In the genomic region with DNA sequence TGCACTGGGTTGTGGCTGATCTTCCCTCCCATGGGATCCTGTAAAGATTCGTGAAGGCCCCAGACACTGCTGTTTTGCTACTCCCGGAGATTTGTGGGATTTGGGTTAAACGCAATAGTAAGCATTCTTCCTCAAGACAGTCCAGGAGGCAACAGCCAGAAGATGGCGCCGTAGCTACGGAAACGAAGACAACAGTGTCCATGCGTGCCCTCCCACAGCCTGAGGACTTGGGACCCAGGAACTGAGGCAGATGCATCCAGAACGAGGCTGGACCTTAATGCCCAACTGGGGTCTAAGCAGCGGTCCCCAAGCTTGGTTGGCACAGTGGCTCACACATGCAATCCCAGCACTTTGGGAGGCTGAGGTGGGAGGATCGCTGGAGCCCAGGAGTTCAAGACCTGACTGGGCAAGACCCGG, we compare ENCODE assay signal across 1 cellular context.
A peak's percentile ranks its signal among the peaks of the same experiment; 100 is the strongest.
TF ChIP-seq lines count a peak whose summit lies in the region.

No MANE protein-coding gene starts in this region.

TF ChIP-seq in HepG2, 621 proteins besides CTCF, POLR2A, EP300 and RAD21 (continued from another document and continues in another):
- TF ChIP-seq ZNF451 (CRISPR knock-in tag; IDR thresholded peaks at IDR 0.05): no peak
- TF ChIP-seq ZNF83 (CRISPR knock-in tag; IDR thresholded peaks at IDR 0.05; ENCODE audit: borderline replicate concordance): no peak
- TF ChIP-seq ZBTB8A (CRISPR knock-in tag; IDR thresholded peaks at IDR 0.05; ENCODE audit: borderline replicate concordance, low read depth): no peak
- TF ChIP-seq, protein P1, sequence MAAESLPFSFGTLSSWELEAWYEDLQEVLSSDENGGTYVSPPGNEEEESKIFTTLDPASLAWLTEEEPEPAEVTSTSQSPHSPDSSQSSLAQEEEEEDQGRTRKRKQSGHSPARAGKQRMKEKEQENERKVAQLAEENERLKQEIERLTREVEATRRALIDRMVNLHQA (CRISPR knock-in tag; IDR thresholded peaks at IDR 0.05): no peak
- no peak for TF ChIP-seq ZNF256 (CRISPR knock-in tag; conservative IDR thresholded peaks at IDR 0.05)
- no peak for TF ChIP-seq ZNF160 (CRISPR knock-in tag; IDR thresholded peaks at IDR 0.05)
- no peak for TF ChIP-seq ZNF619 (CRISPR knock-in tag; IDR thresholded peaks at IDR 0.05)
- TF ChIP-seq, protein P2, sequence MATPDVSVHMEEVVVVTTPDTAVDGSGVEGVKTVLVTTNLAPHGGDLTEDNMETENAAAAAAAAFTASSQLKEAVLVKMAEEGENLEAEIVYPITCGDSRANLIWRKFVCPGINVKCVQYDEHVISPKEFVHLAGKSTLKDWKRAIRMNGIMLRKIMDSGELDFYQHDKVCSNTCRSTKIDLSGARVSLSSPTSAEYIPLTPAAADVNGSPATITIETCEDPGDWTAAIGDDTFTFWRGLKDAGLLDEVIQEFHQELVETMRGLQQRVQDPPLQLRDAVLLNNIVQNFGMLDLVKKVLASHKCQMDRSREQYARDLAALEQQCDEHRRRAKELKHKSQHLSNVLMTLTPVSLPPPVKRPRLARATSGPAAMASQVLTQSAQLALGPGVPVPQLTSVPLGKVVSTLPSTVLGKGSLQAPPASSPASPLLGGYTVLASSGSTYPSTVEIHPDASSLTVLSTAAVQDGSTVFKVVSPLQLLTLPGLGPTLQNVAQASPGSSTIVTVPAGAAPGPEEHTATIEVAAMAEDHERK (CRISPR knock-in tag; IDR thresholded peaks at IDR 0.05; ENCODE audit: low read depth): no peak
- no peak for TF ChIP-seq ZNF577 (CRISPR knock-in tag; IDR thresholded peaks at IDR 0.05; ENCODE audit: borderline replicate concordance, low read depth)
- no peak for TF ChIP-seq ZNF737 (CRISPR knock-in tag; IDR thresholded peaks at IDR 0.05; ENCODE audit: borderline replicate concordance)
- no peak for TF ChIP-seq PRMT3 (CRISPR knock-in tag; IDR thresholded peaks at IDR 0.05; ENCODE audit: borderline replicate concordance, low read depth)
- TF ChIP-seq ZNF790 (CRISPR knock-in tag; IDR thresholded peaks at IDR 0.05; ENCODE audit: borderline replicate concordance): no peak
- TF ChIP-seq TOPORS (CRISPR knock-in tag; IDR thresholded peaks at IDR 0.05): no peak
- TF ChIP-seq ZNF18 (CRISPR knock-in tag; IDR thresholded peaks at IDR 0.05; ENCODE audit: insufficient replicate concordance): no peak
- no peak for TF ChIP-seq ZFP1 (CRISPR knock-in tag; IDR thresholded peaks at IDR 0.05)
- no peak for TF ChIP-seq KLF12 (CRISPR knock-in tag; IDR thresholded peaks at IDR 0.05; ENCODE audit: borderline replicate concordance)
- TF ChIP-seq ELF4 (CRISPR knock-in tag; IDR thresholded peaks at IDR 0.05; ENCODE audit: borderline replicate concordance): no peak
- no peak for TF ChIP-seq JUNB (CRISPR knock-in tag; IDR thresholded peaks at IDR 0.05; ENCODE audit: borderline replicate concordance)
- TF ChIP-seq ELF1 (CRISPR knock-in tag; IDR thresholded peaks at IDR 0.05): no peak
- TF ChIP-seq, protein P3, sequence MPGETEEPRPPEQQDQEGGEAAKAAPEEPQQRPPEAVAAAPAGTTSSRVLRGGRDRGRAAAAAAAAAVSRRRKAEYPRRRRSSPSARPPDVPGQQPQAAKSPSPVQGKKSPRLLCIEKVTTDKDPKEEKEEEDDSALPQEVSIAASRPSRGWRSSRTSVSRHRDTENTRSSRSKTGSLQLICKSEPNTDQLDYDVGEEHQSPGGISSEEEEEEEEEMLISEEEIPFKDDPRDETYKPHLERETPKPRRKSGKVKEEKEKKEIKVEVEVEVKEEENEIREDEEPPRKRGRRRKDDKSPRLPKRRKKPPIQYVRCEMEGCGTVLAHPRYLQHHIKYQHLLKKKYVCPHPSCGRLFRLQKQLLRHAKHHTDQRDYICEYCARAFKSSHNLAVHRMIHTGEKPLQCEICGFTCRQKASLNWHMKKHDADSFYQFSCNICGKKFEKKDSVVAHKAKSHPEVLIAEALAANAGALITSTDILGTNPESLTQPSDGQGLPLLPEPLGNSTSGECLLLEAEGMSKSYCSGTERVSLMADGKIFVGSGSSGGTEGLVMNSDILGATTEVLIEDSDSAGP (CRISPR knock-in tag; IDR thresholded peaks at IDR 0.05; ENCODE audit: borderline replicate concordance): no peak
- no peak for TF ChIP-seq HNRNPL (IDR thresholded peaks at IDR 0.05; ENCODE audit: low read depth, low read length)
- TF ChIP-seq, protein P4, sequence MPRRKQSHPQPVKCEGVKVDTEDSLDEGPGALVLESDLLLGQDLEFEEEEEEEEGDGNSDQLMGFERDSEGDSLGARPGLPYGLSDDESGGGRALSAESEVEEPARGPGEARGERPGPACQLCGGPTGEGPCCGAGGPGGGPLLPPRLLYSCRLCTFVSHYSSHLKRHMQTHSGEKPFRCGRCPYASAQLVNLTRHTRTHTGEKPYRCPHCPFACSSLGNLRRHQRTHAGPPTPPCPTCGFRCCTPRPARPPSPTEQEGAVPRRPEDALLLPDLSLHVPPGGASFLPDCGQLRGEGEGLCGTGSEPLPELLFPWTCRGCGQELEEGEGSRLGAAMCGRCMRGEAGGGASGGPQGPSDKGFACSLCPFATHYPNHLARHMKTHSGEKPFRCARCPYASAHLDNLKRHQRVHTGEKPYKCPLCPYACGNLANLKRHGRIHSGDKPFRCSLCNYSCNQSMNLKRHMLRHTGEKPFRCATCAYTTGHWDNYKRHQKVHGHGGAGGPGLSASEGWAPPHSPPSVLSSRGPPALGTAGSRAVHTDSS (CRISPR knock-in tag; conservative IDR thresholded peaks at IDR 0.05): no peak
- no peak for TF ChIP-seq POLR2AphosphoS2 (IDR thresholded peaks at IDR 0.05; ENCODE audit: low read depth, low read length)
- no peak for TF ChIP-seq ZNF782 (CRISPR knock-in tag; IDR thresholded peaks at IDR 0.05; ENCODE audit: borderline replicate concordance)
- no peak for TF ChIP-seq TEAD2 (CRISPR knock-in tag; IDR thresholded peaks at IDR 0.05)
- TF ChIP-seq ZBED4 (CRISPR knock-in tag; IDR thresholded peaks at IDR 0.05; ENCODE audit: borderline replicate concordance): no peak
- TF ChIP-seq ZBTB1 (CRISPR knock-in tag; IDR thresholded peaks at IDR 0.05; ENCODE audit: borderline replicate concordance): no peak
- TF ChIP-seq FIP1L1 (IDR thresholded peaks at IDR 0.05; ENCODE audit: borderline replicate concordance, insufficient read depth, low read depth, low read length): no peak
- TF ChIP-seq, protein P5, sequence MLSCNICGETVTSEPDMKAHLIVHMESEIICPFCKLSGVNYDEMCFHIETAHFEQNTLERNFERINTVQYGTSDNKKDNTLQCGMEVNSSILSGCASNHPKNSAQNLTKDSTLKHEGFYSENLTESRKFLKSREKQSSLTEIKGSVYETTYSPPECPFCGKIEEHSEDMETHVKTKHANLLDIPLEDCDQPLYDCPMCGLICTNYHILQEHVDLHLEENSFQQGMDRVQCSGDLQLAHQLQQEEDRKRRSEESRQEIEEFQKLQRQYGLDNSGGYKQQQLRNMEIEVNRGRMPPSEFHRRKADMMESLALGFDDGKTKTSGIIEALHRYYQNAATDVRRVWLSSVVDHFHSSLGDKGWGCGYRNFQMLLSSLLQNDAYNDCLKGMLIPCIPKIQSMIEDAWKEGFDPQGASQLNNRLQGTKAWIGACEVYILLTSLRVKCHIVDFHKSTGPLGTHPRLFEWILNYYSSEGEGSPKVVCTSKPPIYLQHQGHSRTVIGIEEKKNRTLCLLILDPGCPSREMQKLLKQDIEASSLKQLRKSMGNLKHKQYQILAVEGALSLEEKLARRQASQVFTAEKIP (CRISPR knock-in tag; IDR thresholded peaks at IDR 0.05; ENCODE audit: borderline replicate concordance): no peak
- no peak for TF ChIP-seq AGO1 (IDR thresholded peaks at IDR 0.05; ENCODE audit: low read depth, low read length, poor library complexity, severe bottlenecking)
- TF ChIP-seq NR3C1 (CRISPR knock-in tag; IDR thresholded peaks at IDR 0.05): no peak
- TF ChIP-seq, protein P6, sequence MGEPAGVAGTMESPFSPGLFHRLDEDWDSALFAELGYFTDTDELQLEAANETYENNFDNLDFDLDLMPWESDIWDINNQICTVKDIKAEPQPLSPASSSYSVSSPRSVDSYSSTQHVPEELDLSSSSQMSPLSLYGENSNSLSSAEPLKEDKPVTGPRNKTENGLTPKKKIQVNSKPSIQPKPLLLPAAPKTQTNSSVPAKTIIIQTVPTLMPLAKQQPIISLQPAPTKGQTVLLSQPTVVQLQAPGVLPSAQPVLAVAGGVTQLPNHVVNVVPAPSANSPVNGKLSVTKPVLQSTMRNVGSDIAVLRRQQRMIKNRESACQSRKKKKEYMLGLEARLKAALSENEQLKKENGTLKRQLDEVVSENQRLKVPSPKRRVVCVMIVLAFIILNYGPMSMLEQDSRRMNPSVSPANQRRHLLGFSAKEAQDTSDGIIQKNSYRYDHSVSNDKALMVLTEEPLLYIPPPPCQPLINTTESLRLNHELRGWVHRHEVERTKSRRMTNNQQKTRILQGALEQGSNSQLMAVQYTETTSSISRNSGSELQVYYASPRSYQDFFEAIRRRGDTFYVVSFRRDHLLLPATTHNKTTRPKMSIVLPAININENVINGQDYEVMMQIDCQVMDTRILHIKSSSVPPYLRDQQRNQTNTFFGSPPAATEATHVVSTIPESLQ (CRISPR knock-in tag; conservative IDR thresholded peaks at IDR 0.05): no peak
- TF ChIP-seq, protein P7, sequence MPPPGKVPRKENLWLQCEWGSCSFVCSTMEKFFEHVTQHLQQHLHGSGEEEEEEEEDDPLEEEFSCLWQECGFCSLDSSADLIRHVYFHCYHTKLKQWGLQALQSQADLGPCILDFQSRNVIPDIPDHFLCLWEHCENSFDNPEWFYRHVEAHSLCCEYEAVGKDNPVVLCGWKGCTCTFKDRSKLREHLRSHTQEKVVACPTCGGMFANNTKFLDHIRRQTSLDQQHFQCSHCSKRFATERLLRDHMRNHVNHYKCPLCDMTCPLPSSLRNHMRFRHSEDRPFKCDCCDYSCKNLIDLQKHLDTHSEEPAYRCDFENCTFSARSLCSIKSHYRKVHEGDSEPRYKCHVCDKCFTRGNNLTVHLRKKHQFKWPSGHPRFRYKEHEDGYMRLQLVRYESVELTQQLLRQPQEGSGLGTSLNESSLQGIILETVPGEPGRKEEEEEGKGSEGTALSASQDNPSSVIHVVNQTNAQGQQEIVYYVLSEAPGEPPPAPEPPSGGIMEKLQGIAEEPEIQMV (CRISPR knock-in tag; IDR thresholded peaks at IDR 0.05; ENCODE audit: low read depth): 0 out of 2 replicates have a peak, but pooled peaks have one; percentile 27
- TF ChIP-seq HNRNPH1 (optimal IDR thresholded peaks at IDR 0.05; ENCODE audit: low read depth, low read length): no peak
- no peak for TF ChIP-seq ZNF616 (CRISPR knock-in tag; IDR thresholded peaks at IDR 0.05; ENCODE audit: low read depth)
- TF ChIP-seq STAT5B (CRISPR knock-in tag; IDR thresholded peaks at IDR 0.05): no peak
- TF ChIP-seq LCORL (IDR thresholded peaks at IDR 0.05): no peak
- no peak for TF ChIP-seq LCORL (CRISPR knock-in tag; IDR thresholded peaks at IDR 0.05)
- TF ChIP-seq HIVEP1 (CRISPR knock-in tag; IDR thresholded peaks at IDR 0.05): no peak
- TF ChIP-seq TGIF2 (CRISPR knock-in tag; IDR thresholded peaks at IDR 0.05): no peak
- TF ChIP-seq ZBTB33 (CRISPR knock-in tag; IDR thresholded peaks at IDR 0.05): peak; percentile 81
- TF ChIP-seq ZNF17 (CRISPR knock-in tag; IDR thresholded peaks at IDR 0.05): no peak
- TF ChIP-seq ZNF670 (CRISPR knock-in tag; IDR thresholded peaks at IDR 0.05; ENCODE audit: borderline replicate concordance): no peak
- TF ChIP-seq ZNF460 (CRISPR knock-in tag; IDR thresholded peaks at IDR 0.05; ENCODE audit: borderline replicate concordance): no peak
